Comparison of ENCODE assay signal across 8 cellular contexts in the genomic region with DNA sequence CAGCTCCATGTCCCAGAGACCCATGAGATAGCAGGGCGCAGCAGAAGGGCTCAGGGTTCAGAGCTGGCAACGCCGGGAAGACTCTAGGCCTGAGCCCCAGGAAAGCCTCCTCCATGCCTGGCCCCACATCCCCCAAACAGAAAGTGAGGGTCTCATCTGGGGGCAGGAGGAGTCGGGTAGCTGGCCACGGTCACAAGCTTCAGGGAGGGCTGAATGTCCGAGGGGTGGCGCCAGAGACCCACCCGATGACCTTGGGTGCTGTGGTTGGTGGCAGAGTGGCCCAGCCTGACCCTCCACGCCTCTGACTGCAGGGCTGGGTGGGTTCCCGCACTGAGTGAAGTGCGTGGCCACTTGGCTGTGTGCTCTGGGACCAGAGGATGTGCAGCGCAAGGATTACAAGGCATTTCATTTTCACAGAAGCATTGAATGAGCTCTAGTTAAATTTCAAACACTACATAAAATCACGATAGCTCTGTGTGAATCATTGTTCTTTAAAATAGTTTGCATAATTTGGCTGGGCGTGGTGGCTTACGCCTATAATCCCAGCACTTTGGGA. TPM values are rescaled to one million over a fixed set of nuclear protein-coding genes. Genes with fewer than 3 reads are reported as not detected.
A peak's percentile ranks its signal among the peaks of the same experiment; 100 is the strongest.
DNase-seq lines count a peak whose midpoint lies in the region; ATAC-seq and TF ChIP-seq lines count a peak whose summit lies in the region.

No MANE protein-coding gene starts in this region.

- no peaks in the 10 kb centered on the region for H3K36me3 ChIP-seq in OCI-LY3 (replicated peaks; ENCODE audit: low read depth, low read length)
- peaks cover 0 to 3% of the 10 kb centered on the region in 2 donors for H3K36me3 ChIP-seq in gastroesophageal sphincter

- ATAC-seq in activated T-cell treated with anti-CD3 and anti-CD28 coated beads, Interleukin-2, amount 50 U/mL, for 72 hours (replicated peaks in 1 of 2): no peak
- ATAC-seq in gastroesophageal sphincter: no peak

- WGBS in gastroesophageal sphincter (ENCODE audit: low coverage in 1 of 2), 2 donors: 45 to 54% methylated on average over 4 of the region's 15 CpGs

- H3K9me3 ChIP-seq in OCI-LY3 (ENCODE audit: insufficient read depth, low read length) (no peaks in the 10 kb centered on the region), gastroesophageal sphincter (no peaks in the 10 kb centered on the region)

- H3K4me3 Mint-ChIP-seq in activated T-cell treated with anti-CD3 and anti-CD28 coated beads, Interleukin-2, amount 50 U/mL, for 72 hours: peak overlapping the region; percentile 32 to 81
- H3K4me3 Mint-ChIP-seq in mesothelial cell of epicardium: peak overlapping the region; percentile 38

- no peaks in the 10 kb centered on the region for H3K9me3 Mint-ChIP-seq in activated T-cell treated with anti-CD3 and anti-CD28 coated beads, Interleukin-2, amount 50 U/mL, for 72 hours
- no peaks in the 10 kb centered on the region for H3K9me3 Mint-ChIP-seq in mesothelial cell of epicardium

- H3K9ac ChIP-seq in OCI-LY3 (ENCODE audit: low read length): no peak overlapping the region

- H3K4me1 ChIP-seq in OCI-LY3 (ENCODE audit: low read length) (peaks cover 32% of the 10 kb centered on the region), gastroesophageal sphincter (peaks cover 0 to 47% (median 20%) of the 10 kb centered on the region in 3 donors)

- H3K27me3 ChIP-seq in OCI-LY3 (ENCODE audit: low read depth, low read length) (no peaks in the 10 kb centered on the region), gastroesophageal sphincter (no peaks in the 10 kb centered on the region)

- no peak overlapping the region for H3K27ac Mint-ChIP-seq in activated T-cell treated with anti-CD3 and anti-CD28 coated beads, Interleukin-2, amount 50 U/mL, for 72 hours
- peak overlapping the region; percentile 76 for H3K27ac Mint-ChIP-seq in mesothelial cell of epicardium

- H3K4me3 ChIP-seq in OCI-LY3 (ENCODE audit: low read length) (no peak overlapping the region), gastroesophageal sphincter (no peak overlapping the region)

- H3K27me3 Mint-ChIP-seq in activated T-cell treated with anti-CD3 and anti-CD28 coated beads, Interleukin-2, amount 50 U/mL, for 72 hours (ENCODE audit: low read depth): no peaks in the 10 kb centered on the region
- no peaks in the 10 kb centered on the region for H3K27me3 Mint-ChIP-seq in mesothelial cell of epicardium (ENCODE audit: low read depth)

- TF ChIP-seq CTCF in OCI-LY3 (IDR thresholded peaks at IDR 0.05; ENCODE audit: low read depth, low read length): peak; percentile 60
- no peak for TF ChIP-seq CTCF in mesothelial cell of epicardium (IDR thresholded peaks at IDR 0.05; ENCODE audit: unreplicated experiment)
- peak in 2 of 4 experiments; percentile 23 to 50 for TF ChIP-seq CTCF in gastroesophageal sphincter (IDR thresholded peaks at IDR 0.05)

- H3K4me1 Mint-ChIP-seq in activated T-cell treated with anti-CD3 and anti-CD28 coated beads, Interleukin-2, amount 50 U/mL, for 72 hours (ENCODE audit: low read depth): peaks cover 24% of the 10 kb centered on the region
- peaks cover 10% of the 10 kb centered on the region for H3K4me1 Mint-ChIP-seq in mesothelial cell of epicardium

- H4K20me1 ChIP-seq in OCI-LY3 (ENCODE audit: insufficient read depth, low read length): no peaks in the 10 kb centered on the region

- no peak overlapping the region for H2AFZ ChIP-seq in OCI-LY3 (ENCODE audit: low read depth, low read length)

- TF ChIP-seq POLR2A in gastroesophageal sphincter (IDR thresholded peaks at IDR 0.05): no peak

- H3K79me2 ChIP-seq in OCI-LY3 (ENCODE audit: low read length): peaks cover 12% of the 10 kb centered on the region

- no peaks in the 10 kb centered on the region for H3K36me3 Mint-ChIP-seq in activated T-cell treated with anti-CD3 and anti-CD28 coated beads, Interleukin-2, amount 50 U/mL, for 72 hours (ENCODE audit: insufficient read depth in 2 of 2)
- no peaks in the 10 kb centered on the region for H3K36me3 Mint-ChIP-seq in mesothelial cell of epicardium

- TF ChIP-seq EP300 in gastroesophageal sphincter (IDR thresholded peaks at IDR 0.05): no peak

- H3K27ac ChIP-seq in OCI-LY3 (ENCODE audit: low read length) (no peak overlapping the region), gastroesophageal sphincter (peak overlapping the region in 1 of 4 donors; percentile 29)

- H3K4me2 ChIP-seq in OCI-LY3 (ENCODE audit: low read length): no peak overlapping the region

- peak in 1 of 2 donors; percentile 41 for DNase-seq in activated T-cell treated with anti-CD3 and anti-CD28 coated beads, Interleukin-2, amount 50 U/mL, for 72 hours
- no peak for DNase-seq in activated T-cell treated with anti-CD3 and anti-CD28 coated beads for 4 hours
- peak; percentile 78 for DNase-seq in ecto neural progenitor cell (ENCODE audit: low spot score)
- DNase-seq in mesothelial cell of epicardium (ENCODE audit: low spot score in 2 of 2, unreplicated experiment in 2 of 2): no peak
- DNase-seq in NCI-H1048 (lab: John Stamatoyannopoulos, UW): no peak
- DNase-seq in activated CD8-positive, alpha-beta memory T cell treated with anti-CD3 and anti-CD28 coated beads for 24 hours: no peak

RNA-seq across cellular contexts. Expression of a gene that starts 3.0 kb away (rescaled TPM):
- total RNA-seq in activated T-cell treated with anti-CD3 and anti-CD28 coated beads, Interleukin-2, amount 50 U/mL, for 72 hours: 1 to 10 TPM; 2.6 to 3.4 TPM
- total RNA-seq in mesothelial cell of epicardium (1.5 to 2.5 TPM (median 1.5 TPM) in 3 replicates), gastroesophageal sphincter (not detected)

RNA-seq across cellular contexts. Expression of a gene that starts 3.5 kb away (rescaled TPM):
- total RNA-seq in activated T-cell treated with anti-CD3 and anti-CD28 coated beads, Interleukin-2, amount 50 U/mL, for 72 hours: 10 to 100 TPM; 67.7 to 74.9 TPM
- total RNA-seq in mesothelial cell of epicardium (58.9 to 62.3 TPM (median 59.8 TPM) in 3 replicates), gastroesophageal sphincter (100 to 1,000 TPM; 171 to 310 (median 236) TPM)

RNA-seq across cellular contexts. Expression of a gene that starts 4.0 kb away (rescaled TPM):
- 1 to 10 TPM; 1.0 to 1.4 TPM for total RNA-seq in activated T-cell treated with anti-CD3 and anti-CD28 coated beads, Interleukin-2, amount 50 U/mL, for 72 hours
- total RNA-seq in mesothelial cell of epicardium (13.3 to 15.9 TPM (median 13.8 TPM) in 3 replicates), gastroesophageal sphincter (not detected)

RNA-seq across cellular contexts. Expression of a gene that starts 29.3 kb away (rescaled TPM):
- not detected for total RNA-seq in activated T-cell treated with anti-CD3 and anti-CD28 coated beads, Interleukin-2, amount 50 U/mL, for 72 hours
- 52.6 to 58.0 TPM (median 53.5 TPM) in 3 replicates for total RNA-seq in mesothelial cell of epicardium
- 100 to 1,000 TPM in 1 of 4 donors, 10 to 100 TPM in 2, 1 to 10 TPM in 1; 7.4 to 132 (median 29.7) TPM for total RNA-seq in gastroesophageal sphincter

RNA-seq across cellular contexts. Expression of a gene that starts 34.8 kb away (rescaled TPM):
- total RNA-seq in activated T-cell treated with anti-CD3 and anti-CD28 coated beads, Interleukin-2, amount 50 U/mL, for 72 hours: not detected
- total RNA-seq in mesothelial cell of epicardium: 4.7 to 5.7 TPM (median 5.5 TPM) in 3 replicates
- total RNA-seq in gastroesophageal sphincter: under 1 TPM in 2 of 4 donors, not detected in 2; 0.40 TPM
